8 cellular contexts compared by ENCODE assay signal in genomic region chr16:527015-527903, GRCh38. TPM values are rescaled to one million over a fixed set of nuclear protein-coding genes. Genes with fewer than 3 reads are reported as not detected.
DNase-seq lines count a peak whose midpoint lies in the region; ATAC-seq, FAIRE-seq and TF ChIP-seq lines count a peak whose summit lies in the region.

Gene CAPN15, plus strand, starts transcription at chr16:527712. Its CDS starts 19,127 bp downstream, at chr16:546839.

- peaks cover 21 to 47% of the 10 kb centered on the region in 2 donors for H3K4me1 ChIP-seq in left lung

- FAIRE-seq in GM19239 (lab: Jason Lieb, UNC), result peak; percentile 78

- H3K27ac ChIP-seq in left lung, result peak within 1 kb of the TSS; percentile 97 to 98

- no peaks in the 10 kb centered on the region for H3K27me3 Mint-ChIP-seq in activated CD4-positive, alpha-beta T cell treated with anti-CD3 and anti-CD28 coated beads, Interleukin-2, amount 10 ng/mL, durations not matched to agents 7 days and 5 days

- peak within 1 kb of the TSS; percentile 92 for H3K27ac Mint-ChIP-seq in activated CD4-positive, alpha-beta T cell treated with anti-CD3 and anti-CD28 coated beads, Interleukin-2, amount 10 ng/mL, durations not matched to agents 7 days and 5 days

- TF ChIP-seq CTCF in left lung (IDR thresholded peaks at IDR 0.05), result peak in 1 of 2 donors; percentile 49

- intact Hi-C loops in left lung (cut with DNase I), result no loop called here

- POLR2A ChIA-PET in activated CD4-positive, alpha-beta T cell treated with anti-CD3 and anti-CD28 coated beads, Interleukin-2, amount 10 ng/mL, durations not matched to agents 7 days and 5 days (lab: Charles Lee), result interaction anchor here (0.7 kb wide), 1 partner anchor 109 kb away, joined by 3 read pairs; the partner anchor contains the start of gene METTL26

- CTCF ChIA-PET in activated CD4-positive, alpha-beta T cell treated with anti-CD3 and anti-CD28 coated beads, Interleukin-2, amount 10 ng/mL, durations not matched to agents 7 days and 5 days (lab: Charles Lee), result interaction anchor here (0.7 to 0.9 kb wide), 2 partner anchors 12 to 35 kb away, joined by 3 read pairs; no protein-coding TSS in a partner anchor

- H3K4me3 Mint-ChIP-seq in activated CD4-positive, alpha-beta T cell treated with anti-CD3 and anti-CD28 coated beads, Interleukin-2, amount 10 ng/mL, durations not matched to agents 7 days and 5 days, result peak within 1 kb of the TSS; percentile 91

- no peaks in the 10 kb centered on the region for H3K27me3 ChIP-seq in left lung

- H3K4me3 ChIP-seq in left lung, result peak within 1 kb of the TSS; percentile 79 to 88

- no peaks in the 10 kb centered on the region for H3K9me3 ChIP-seq in left lung

- ATAC-seq in HG03442 (IDR thresholded peaks at IDR 0.05; ENCODE audit: unreplicated experiment), result peak; percentile 61
- ATAC-seq in left lung, result peak; percentile 90

- no peaks in the 10 kb centered on the region for H3K9me3 Mint-ChIP-seq in activated CD4-positive, alpha-beta T cell treated with anti-CD3 and anti-CD28 coated beads, Interleukin-2, amount 10 ng/mL, durations not matched to agents 7 days and 5 days

- H3K36me3 Mint-ChIP-seq in activated CD4-positive, alpha-beta T cell treated with anti-CD3 and anti-CD28 coated beads, Interleukin-2, amount 10 ng/mL, durations not matched to agents 7 days and 5 days (ENCODE audit: low read depth), result peaks cover 7% of the 10 kb centered on the region

- peaks cover 0 to 8% of the 10 kb centered on the region in 2 donors for H3K36me3 ChIP-seq in left lung

- H3K4me1 Mint-ChIP-seq in activated CD4-positive, alpha-beta T cell treated with anti-CD3 and anti-CD28 coated beads, Interleukin-2, amount 10 ng/mL, durations not matched to agents 7 days and 5 days, result peaks cover 40% of the 10 kb centered on the region

- DNase-seq in Ammon's horn (ENCODE audit: low spot score) (peak; percentile 86), GM19239 (ENCODE audit: insufficient read length, low spot score) (peak; percentile 92), NCI-H524 treated with DMSO at 0.1 percent for 48 hours (lab: John Stamatoyannopoulos, UW) (peak; percentile 50), cortex of kidney (lab: John Stamatoyannopoulos, UW) (peak; percentile 90), left lung (peak; percentile 87 to 95)
- DNase-seq in activated CD4-positive, alpha-beta T cell treated with anti-CD3 and anti-CD28 coated beads, Interleukin-2, amount 10 ng/mL, durations not matched to agents 7 days and 5 days, result peak; percentile 83
- peak; percentile 76 to 84 for DNase-seq in stimulated activated CD4-positive, alpha-beta T cell treated with anti-CD3 and anti-CD28 coated beads, Interleukin-2, amount 100 ng/mL, for 48 hours

RNA-seq across cellular contexts. Expression of gene CAPN15, which starts in this region (rescaled TPM):
- 10 to 100 TPM; 59.1 to 72.1 TPM for total RNA-seq in activated CD4-positive, alpha-beta T cell treated with anti-CD3 and anti-CD28 coated beads, Interleukin-2, amount 10 ng/mL, durations not matched to agents 7 days and 5 days
- 10 to 100 TPM; 33.8 to 57.2 TPM for total RNA-seq in left lung

Comparison
In these comparisons a context has a peak if more than half of its experiments do, and no peak if none do; other contexts are left out.
1. Peak in every context shown above with its lines: DNase-seq, ATAC-seq, H3K4me3 ChIP-seq and H3K27ac ChIP-seq.